In the genomic region with DNA sequence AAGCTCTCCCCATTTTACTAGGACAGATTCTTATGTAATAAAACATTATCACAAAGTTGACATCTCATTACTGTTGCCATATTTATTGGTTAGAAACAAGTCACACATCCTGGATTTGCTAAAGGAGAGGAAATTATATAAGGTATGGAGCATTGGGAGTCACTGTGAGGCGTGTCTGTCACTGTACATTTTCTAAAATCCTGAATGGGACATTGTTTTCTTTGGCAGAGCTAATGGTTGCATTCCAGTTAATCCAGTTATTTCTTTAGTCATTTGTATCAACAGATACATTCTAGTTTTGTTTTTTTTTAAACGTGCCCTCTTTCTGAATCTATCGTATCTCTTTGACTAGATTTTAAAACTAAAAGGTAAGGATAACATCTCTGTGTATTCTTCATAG, we compare ENCODE assay signal across 24 cellular contexts.
"Had no signal": no experiment of that assay in that cellular context is flagged by ENCODE, and none has a peak within 500 bp of the region (broad histone marks: within the 10 kb centered on the region; RNA-seq: fewer than 3 reads in every experiment).

No MANE protein-coding gene starts in this region.

- FAIRE-seq: astrocyte, colon, urothelium cell line had no signal

- H2AFZ ChIP-seq: hepatocyte had no signal

- DNase-seq: activated CD4-positive, alpha-beta T cell treated with anti-CD3 and anti-CD28 coated beads for 4 hours; activated CD4-positive, alpha-beta T cell treated with anti-CD3 and anti-CD28 coated beads, Interleukin-2, amount 50 U/mL, for 48 hours; activated CD8-positive, alpha-beta memory T cell treated with anti-CD3 and anti-CD28 coated beads for 24 hours; activated effector memory CD4-positive, alpha-beta T cell treated with anti-CD3 and anti-CD28 coated beads, Interleukin-2, amount 50 U/mL, for 16 hours; activated naive CD4-positive, alpha-beta T cell treated with anti-CD3 and anti-CD28 coated beads for 36 hours; activated naive CD8-positive, alpha-beta T cell treated with anti-CD3 and anti-CD28 coated beads, Interleukin-2, amount 10 ng/mL, durations not matched to agents 7 days and 5 days; amniotic stem cell; central memory CD4-positive, alpha-beta T cell; dorsolateral prefrontal cortex; effector memory CD8-positive, alpha-beta T cell; esophagus squamous epithelium; foreskin melanocyte; glutamatergic neuron; islet precursor cell; left ventricle myocardium superior; stimulated activated CD4-positive, alpha-beta T cell treated with anti-CD3 and anti-CD28 coated beads, Interleukin-15, amount 100 ng/mL, for 24 hours; stimulated activated naive CD4-positive, alpha-beta T cell; T-helper 1 cell; transverse colon had no signal

- H3K79me2 ChIP-seq: hepatocyte had no signal

- H3K4me3 ChIP-seq: dorsolateral prefrontal cortex, esophagus squamous epithelium, hepatocyte, right atrium auricular region, transverse colon had no signal

- H3K27ac ChIP-seq: esophagus squamous epithelium, hepatocyte, right atrium auricular region, transverse colon had no signal

- H3K4me1 ChIP-seq: transverse colon had no signal

- H3K9me3 ChIP-seq: esophagus squamous epithelium, transverse colon had no signal

- H3K4me2 ChIP-seq: hepatocyte had no signal

- ATAC-seq: effector memory CD8-positive, alpha-beta T cell; left ventricle myocardium superior had no signal

- H3K36me3 ChIP-seq: esophagus squamous epithelium, right atrium auricular region, transverse colon had no signal

- H3K27me3 ChIP-seq: esophagus squamous epithelium, hepatocyte, right atrium auricular region, transverse colon had no signal
